ENCODE assay signal across 1 cellular context in the genomic region with DNA sequence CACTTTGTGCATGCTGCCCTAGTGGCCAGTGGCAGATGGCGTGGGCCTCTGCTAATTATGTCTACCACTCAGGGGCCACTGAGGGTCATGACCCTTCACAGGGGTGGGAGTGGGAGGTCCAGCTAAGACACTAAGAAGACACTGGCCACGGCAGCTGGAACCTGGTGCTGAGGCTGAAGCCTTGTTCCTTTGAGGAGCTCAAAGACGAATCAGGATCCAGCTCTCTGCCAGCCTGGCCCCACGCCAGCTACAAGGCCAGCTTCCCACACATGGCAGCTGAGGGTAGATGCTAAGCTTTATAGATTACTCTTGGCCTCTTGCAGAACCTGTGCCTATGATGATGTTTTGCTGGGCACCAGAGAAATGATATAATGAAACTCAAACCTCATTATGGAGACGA.
TF ChIP-seq lines count a peak whose summit lies in the region.

No MANE protein-coding gene starts in this region.

TF ChIP-seq in GM23338, 12 proteins besides CTCF, POLR2A, EP300 and RAD21 (continued from another document):
- TF ChIP-seq, protein P1, sequence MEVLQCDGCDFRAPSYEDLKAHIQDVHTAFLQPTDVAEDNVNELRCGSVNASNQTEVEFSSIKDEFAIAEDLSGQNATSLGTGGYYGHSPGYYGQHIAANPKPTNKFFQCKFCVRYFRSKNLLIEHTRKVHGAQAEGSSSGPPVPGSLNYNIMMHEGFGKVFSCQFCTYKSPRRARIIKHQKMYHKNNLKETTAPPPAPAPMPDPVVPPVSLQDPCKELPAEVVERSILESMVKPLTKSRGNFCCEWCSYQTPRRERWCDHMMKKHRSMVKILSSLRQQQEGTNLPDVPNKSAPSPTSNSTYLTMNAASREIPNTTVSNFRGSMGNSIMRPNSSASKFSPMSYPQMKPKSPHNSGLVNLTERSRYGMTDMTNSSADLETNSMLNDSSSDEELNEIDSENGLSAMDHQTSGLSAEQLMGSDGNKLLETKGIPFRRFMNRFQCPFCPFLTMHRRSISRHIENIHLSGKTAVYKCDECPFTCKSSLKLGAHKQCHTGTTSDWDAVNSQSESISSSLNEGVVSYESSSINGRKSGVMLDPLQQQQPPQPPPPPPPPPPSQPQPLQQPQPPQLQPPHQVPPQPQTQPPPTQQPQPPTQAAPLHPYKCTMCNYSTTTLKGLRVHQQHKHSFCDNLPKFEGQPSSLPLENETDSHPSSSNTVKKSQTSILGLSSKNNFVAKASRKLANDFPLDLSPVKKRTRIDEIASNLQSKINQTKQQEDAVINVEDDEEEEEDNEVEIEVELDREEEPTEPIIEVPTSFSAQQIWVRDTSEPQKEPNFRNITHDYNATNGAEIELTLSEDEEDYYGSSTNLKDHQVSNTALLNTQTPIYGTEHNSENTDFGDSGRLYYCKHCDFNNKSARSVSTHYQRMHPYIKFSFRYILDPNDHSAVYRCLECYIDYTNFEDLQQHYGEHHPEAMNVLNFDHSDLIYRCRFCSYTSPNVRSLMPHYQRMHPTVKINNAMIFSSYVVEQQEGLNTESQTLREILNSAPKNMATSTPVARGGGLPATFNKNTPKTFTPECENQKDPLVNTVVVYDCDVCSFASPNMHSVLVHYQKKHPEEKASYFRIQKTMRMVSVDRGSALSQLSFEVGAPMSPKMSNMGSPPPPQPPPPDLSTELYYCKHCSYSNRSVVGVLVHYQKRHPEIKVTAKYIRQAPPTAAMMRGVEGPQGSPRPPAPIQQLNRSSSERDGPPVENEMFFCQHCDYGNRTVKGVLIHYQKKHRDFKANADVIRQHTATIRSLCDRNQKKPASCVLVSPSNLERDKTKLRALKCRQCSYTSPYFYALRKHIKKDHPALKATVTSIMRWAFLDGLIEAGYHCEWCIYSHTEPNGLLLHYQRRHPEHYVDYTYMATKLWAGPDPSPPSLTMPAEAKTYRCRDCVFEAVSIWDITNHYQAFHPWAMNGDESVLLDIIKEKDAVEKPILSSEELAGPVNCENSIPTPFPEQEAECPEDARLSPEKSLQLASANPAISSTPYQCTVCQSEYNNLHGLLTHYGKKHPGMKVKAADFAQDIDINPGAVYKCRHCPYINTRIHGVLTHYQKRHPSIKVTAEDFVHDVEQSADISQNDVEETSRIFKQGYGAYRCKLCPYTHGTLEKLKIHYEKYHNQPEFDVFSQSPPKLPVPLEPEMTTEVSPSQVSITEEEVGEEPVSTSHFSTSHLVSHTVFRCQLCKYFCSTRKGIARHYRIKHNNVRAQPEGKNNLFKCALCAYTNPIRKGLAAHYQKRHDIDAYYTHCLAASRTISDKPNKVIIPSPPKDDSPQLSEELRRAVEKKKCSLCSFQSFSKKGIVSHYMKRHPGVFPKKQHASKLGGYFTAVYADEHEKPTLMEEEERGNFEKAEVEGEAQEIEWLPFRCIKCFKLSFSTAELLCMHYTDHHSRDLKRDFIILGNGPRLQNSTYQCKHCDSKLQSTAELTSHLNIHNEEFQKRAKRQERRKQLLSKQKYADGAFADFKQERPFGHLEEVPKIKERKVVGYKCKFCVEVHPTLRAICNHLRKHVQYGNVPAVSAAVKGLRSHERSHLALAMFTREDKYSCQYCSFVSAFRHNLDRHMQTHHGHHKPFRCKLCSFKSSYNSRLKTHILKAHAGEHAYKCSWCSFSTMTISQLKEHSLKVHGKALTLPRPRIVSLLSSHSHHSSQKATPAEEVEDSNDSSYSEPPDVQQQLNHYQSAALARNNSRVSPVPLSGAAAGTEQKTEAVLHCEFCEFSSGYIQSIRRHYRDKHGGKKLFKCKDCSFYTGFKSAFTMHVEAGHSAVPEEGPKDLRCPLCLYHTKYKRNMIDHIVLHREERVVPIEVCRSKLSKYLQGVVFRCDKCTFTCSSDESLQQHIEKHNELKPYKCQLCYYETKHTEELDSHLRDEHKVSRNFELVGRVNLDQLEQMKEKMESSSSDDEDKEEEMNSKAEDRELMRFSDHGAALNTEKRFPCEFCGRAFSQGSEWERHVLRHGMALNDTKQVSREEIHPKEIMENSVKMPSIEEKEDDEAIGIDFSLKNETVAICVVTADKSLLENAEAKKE (CRISPR knock-in tag; IDR thresholded peaks at IDR 0.05), result no peak
- TF ChIP-seq NANOG (IDR thresholded peaks at IDR 0.05; ENCODE audit: borderline replicate concordance) (no peak), EZH2 (IDR thresholded peaks at IDR 0.05; ENCODE audit: low read depth, unreplicated experiment) (no peak), EZH2phosphoT487 (IDR thresholded peaks at IDR 0.05; ENCODE audit: unreplicated experiment) (no peak), ZNF114 (CRISPR knock-in tag; IDR thresholded peaks at IDR 0.05) (no peak), ZNF331 (CRISPR knock-in tag; IDR thresholded peaks at IDR 0.05; ENCODE audit: low read depth) (no peak), POLR2AphosphoS5 (IDR thresholded peaks at IDR 0.05; ENCODE audit: low read depth) (no peak)
- TF ChIP-seq, protein P2, sequence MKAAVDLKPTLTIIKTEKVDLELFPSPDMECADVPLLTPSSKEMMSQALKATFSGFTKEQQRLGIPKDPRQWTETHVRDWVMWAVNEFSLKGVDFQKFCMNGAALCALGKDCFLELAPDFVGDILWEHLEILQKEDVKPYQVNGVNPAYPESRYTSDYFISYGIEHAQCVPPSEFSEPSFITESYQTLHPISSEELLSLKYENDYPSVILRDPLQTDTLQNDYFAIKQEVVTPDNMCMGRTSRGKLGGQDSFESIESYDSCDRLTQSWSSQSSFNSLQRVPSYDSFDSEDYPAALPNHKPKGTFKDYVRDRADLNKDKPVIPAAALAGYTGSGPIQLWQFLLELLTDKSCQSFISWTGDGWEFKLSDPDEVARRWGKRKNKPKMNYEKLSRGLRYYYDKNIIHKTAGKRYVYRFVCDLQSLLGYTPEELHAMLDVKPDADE (IDR thresholded peaks at IDR 0.05), result no peak
